ENCODE assay signal across 1 cellular context in the genomic region with DNA sequence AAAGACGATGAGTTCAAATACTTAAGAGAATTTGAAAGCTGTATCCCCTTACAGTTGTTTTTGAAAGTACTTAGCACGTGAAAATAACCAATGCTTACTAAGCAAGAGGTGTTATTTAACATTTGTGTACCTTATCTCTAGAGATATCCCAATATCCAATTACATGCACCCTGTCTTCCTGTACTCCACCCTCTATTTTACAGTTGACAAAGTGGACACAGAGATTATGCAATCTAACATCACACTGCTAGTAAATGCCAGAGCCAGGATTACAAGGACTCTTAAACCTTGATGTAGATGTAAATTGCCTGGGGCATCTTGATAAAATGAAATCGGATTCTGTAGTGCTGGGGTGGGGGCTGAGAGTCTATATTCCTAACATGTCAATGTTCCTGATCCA.
TF ChIP-seq lines count a peak whose summit lies in the region.

No MANE protein-coding gene starts in this region.

TF ChIP-seq in HepG2, 621 proteins besides CTCF, POLR2A, EP300 and RAD21 (continued from another document and continues in another):
- TF ChIP-seq, protein P1, sequence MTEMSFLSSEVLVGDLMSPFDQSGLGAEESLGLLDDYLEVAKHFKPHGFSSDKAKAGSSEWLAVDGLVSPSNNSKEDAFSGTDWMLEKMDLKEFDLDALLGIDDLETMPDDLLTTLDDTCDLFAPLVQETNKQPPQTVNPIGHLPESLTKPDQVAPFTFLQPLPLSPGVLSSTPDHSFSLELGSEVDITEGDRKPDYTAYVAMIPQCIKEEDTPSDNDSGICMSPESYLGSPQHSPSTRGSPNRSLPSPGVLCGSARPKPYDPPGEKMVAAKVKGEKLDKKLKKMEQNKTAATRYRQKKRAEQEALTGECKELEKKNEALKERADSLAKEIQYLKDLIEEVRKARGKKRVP (CRISPR knock-in tag; IDR thresholded peaks at IDR 0.05): peak in 1 of 2 experiments; percentile 44; a peak in 1 of 4 replicates
- TF ChIP-seq, protein P2, sequence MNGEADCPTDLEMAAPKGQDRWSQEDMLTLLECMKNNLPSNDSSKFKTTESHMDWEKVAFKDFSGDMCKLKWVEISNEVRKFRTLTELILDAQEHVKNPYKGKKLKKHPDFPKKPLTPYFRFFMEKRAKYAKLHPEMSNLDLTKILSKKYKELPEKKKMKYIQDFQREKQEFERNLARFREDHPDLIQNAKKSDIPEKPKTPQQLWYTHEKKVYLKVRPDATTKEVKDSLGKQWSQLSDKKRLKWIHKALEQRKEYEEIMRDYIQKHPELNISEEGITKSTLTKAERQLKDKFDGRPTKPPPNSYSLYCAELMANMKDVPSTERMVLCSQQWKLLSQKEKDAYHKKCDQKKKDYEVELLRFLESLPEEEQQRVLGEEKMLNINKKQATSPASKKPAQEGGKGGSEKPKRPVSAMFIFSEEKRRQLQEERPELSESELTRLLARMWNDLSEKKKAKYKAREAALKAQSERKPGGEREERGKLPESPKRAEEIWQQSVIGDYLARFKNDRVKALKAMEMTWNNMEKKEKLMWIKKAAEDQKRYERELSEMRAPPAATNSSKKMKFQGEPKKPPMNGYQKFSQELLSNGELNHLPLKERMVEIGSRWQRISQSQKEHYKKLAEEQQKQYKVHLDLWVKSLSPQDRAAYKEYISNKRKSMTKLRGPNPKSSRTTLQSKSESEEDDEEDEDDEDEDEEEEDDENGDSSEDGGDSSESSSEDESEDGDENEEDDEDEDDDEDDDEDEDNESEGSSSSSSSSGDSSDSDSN (CRISPR knock-in tag; IDR thresholded peaks at IDR 0.05): no peak
- TF ChIP-seq, protein P3, sequence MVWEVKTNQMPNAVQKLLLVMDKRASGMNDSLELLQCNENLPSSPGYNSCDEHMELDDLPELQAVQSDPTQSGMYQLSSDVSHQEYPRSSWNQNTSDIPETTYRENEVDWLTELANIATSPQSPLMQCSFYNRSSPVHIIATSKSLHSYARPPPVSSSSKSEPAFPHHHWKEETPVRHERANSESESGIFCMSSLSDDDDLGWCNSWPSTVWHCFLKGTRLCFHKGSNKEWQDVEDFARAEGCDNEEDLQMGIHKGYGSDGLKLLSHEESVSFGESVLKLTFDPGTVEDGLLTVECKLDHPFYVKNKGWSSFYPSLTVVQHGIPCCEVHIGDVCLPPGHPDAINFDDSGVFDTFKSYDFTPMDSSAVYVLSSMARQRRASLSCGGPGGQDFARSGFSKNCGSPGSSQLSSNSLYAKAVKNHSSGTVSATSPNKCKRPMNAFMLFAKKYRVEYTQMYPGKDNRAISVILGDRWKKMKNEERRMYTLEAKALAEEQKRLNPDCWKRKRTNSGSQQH (CRISPR knock-in tag; IDR thresholded peaks at IDR 0.05; ENCODE audit: low read depth): no peak
- TF ChIP-seq SALL2 (CRISPR knock-in tag; IDR thresholded peaks at IDR 0.05) (no peak), BCL6 (CRISPR knock-in tag; IDR thresholded peaks at IDR 0.05) (peak; percentile 74), HNF4A (CRISPR knock-in tag; IDR thresholded peaks at IDR 0.05) (peak; percentile 40), IRX3 (CRISPR knock-in tag; IDR thresholded peaks at IDR 0.05; ENCODE audit: borderline replicate concordance, low read depth) (no peak), ZNF160 (CRISPR knock-in tag; IDR thresholded peaks at IDR 0.05) (no peak), CC2D1A (CRISPR knock-in tag; IDR thresholded peaks at IDR 0.05) (no peak), GATAD1 (CRISPR knock-in tag; IDR thresholded peaks at IDR 0.05) (no peak), ATRX (CRISPR knock-in tag; IDR thresholded peaks at IDR 0.05; ENCODE audit: borderline replicate concordance) (no peak), ZMYM3 (CRISPR knock-in tag; IDR thresholded peaks at IDR 0.05) (no peak), NFYC (CRISPR knock-in tag; IDR thresholded peaks at IDR 0.05) (no peak), TAF15 (IDR thresholded peaks at IDR 0.05; ENCODE audit: low read depth, low read length, poor library complexity, severe bottlenecking) (no peak), RXRB (CRISPR knock-in tag; IDR thresholded peaks at IDR 0.05; ENCODE audit: borderline replicate concordance) (peak; percentile 49; the same call in 1 of the 2 replicates), GLI4 (CRISPR knock-in tag; IDR thresholded peaks at IDR 0.05; ENCODE audit: borderline replicate concordance) (no peak), ZNF660 (CRISPR knock-in tag; IDR thresholded peaks at IDR 0.05; ENCODE audit: borderline replicate concordance, low read depth) (no peak), MED8 (CRISPR knock-in tag; IDR thresholded peaks at IDR 0.05; ENCODE audit: insufficient replicate concordance) (no peak), MEF2D (CRISPR knock-in tag; IDR thresholded peaks at IDR 0.05) (0 out of 2 replicates have a peak, but pooled peaks have one; percentile 23), SRSF9 (IDR thresholded peaks at IDR 0.05; ENCODE audit: borderline replicate concordance, insufficient read depth, low read depth, low read length, poor library complexity, severe bottlenecking) (no peak), FOXA3 (CRISPR knock-in tag; IDR thresholded peaks at IDR 0.05) (peak; percentile 61), MATR3 (CRISPR knock-in tag; IDR thresholded peaks at IDR 0.05) (no peak), STAG1 (CRISPR knock-in tag; IDR thresholded peaks at IDR 0.05) (no peak), KAT7 (CRISPR knock-in tag; IDR thresholded peaks at IDR 0.05; ENCODE audit: borderline replicate concordance) (no peak), CBX2 (IDR thresholded peaks at IDR 0.05; ENCODE audit: low read depth, low read length) (no peak), CBX2 (CRISPR knock-in tag; IDR thresholded peaks at IDR 0.05; ENCODE audit: low read depth) (no peak), ARNT (IDR thresholded peaks at IDR 0.05) (no peak), HCFC1 (IDR thresholded peaks at IDR 0.05; ENCODE audit: low read depth, low read length) (no peak), ZNF768 (CRISPR knock-in tag; IDR thresholded peaks at IDR 0.05) (no peak), GATAD2A (CRISPR knock-in tag; IDR thresholded peaks at IDR 0.05) (peak; percentile 67; the same call in 1 of the 2 replicates), LCORL (IDR thresholded peaks at IDR 0.05) (no peak), LCORL (CRISPR knock-in tag; IDR thresholded peaks at IDR 0.05) (no peak), MIXL1 (CRISPR knock-in tag; IDR thresholded peaks at IDR 0.05) (peak; percentile 82), YY1 (IDR thresholded peaks at IDR 0.05; ENCODE audit: insufficient read depth, insufficient replicate concordance, low read depth, low read length) (no peak), MTF1 (CRISPR knock-in tag; IDR thresholded peaks at IDR 0.05) (no peak), TEAD3 (CRISPR knock-in tag; optimal IDR thresholded peaks at IDR 0.05; ENCODE audit: borderline replicate concordance) (peak; percentile 28), ZNF543 (CRISPR knock-in tag; IDR thresholded peaks at IDR 0.05) (no peak), POGZ (CRISPR knock-in tag; IDR thresholded peaks at IDR 0.05) (peak; percentile 54; the same call in 1 of the 2 replicates), ZNF674 (CRISPR knock-in tag; IDR thresholded peaks at IDR 0.05; ENCODE audit: low read depth) (no peak), RFXANK (CRISPR knock-in tag; IDR thresholded peaks at IDR 0.05) (no peak), ZNF207 (IDR thresholded peaks at IDR 0.05; ENCODE audit: borderline replicate concordance) (no peak), NFATC3 (CRISPR knock-in tag; IDR thresholded peaks at IDR 0.05) (no peak), MTA3 (CRISPR knock-in tag; IDR thresholded peaks at IDR 0.05) (no peak), FOXJ3 (CRISPR knock-in tag; IDR thresholded peaks at IDR 0.05; ENCODE audit: borderline replicate concordance) (no peak), KDM6A (CRISPR knock-in tag; IDR thresholded peaks at IDR 0.05; ENCODE audit: low read depth) (no peak), ZSCAN22 (CRISPR knock-in tag; IDR thresholded peaks at IDR 0.05) (no peak), NCOA2 (CRISPR knock-in tag; IDR thresholded peaks at IDR 0.05) (peak; percentile 44; the same call in 1 of the 2 replicates), SETDB1 (CRISPR knock-in tag; IDR thresholded peaks at IDR 0.05; ENCODE audit: borderline replicate concordance) (no peak), EEA1 (CRISPR knock-in tag; IDR thresholded peaks at IDR 0.05; ENCODE audit: borderline replicate concordance) (no peak), PRPF4 (IDR thresholded peaks at IDR 0.05; ENCODE audit: low read depth, low read length, poor library complexity, severe bottlenecking) (no peak), HMG20A (CRISPR knock-in tag; IDR thresholded peaks at IDR 0.05; ENCODE audit: borderline replicate concordance) (no peak), NAIF1 (CRISPR knock-in tag; IDR thresholded peaks at IDR 0.05; ENCODE audit: borderline replicate concordance) (no peak), ZFP36 (IDR thresholded peaks at IDR 0.05; ENCODE audit: borderline replicate concordance, low read depth, low read length, partially characterized antibody) (no peak)
- TF ChIP-seq, protein P4, sequence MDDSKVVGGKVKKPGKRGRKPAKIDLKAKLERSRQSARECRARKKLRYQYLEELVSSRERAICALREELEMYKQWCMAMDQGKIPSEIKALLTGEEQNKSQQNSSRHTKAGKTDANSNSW (CRISPR knock-in tag; IDR thresholded peaks at IDR 0.05; ENCODE audit: borderline replicate concordance): no peak
- TF ChIP-seq, protein P5, sequence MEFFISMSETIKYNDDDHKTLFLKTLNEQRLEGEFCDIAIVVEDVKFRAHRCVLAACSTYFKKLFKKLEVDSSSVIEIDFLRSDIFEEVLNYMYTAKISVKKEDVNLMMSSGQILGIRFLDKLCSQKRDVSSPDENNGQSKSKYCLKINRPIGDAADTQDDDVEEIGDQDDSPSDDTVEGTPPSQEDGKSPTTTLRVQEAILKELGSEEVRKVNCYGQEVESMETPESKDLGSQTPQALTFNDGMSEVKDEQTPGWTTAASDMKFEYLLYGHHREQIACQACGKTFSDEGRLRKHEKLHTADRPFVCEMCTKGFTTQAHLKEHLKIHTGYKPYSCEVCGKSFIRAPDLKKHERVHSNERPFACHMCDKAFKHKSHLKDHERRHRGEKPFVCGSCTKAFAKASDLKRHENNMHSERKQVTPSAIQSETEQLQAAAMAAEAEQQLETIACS (CRISPR knock-in tag; IDR thresholded peaks at IDR 0.05): no peak
- TF ChIP-seq, protein P6, sequence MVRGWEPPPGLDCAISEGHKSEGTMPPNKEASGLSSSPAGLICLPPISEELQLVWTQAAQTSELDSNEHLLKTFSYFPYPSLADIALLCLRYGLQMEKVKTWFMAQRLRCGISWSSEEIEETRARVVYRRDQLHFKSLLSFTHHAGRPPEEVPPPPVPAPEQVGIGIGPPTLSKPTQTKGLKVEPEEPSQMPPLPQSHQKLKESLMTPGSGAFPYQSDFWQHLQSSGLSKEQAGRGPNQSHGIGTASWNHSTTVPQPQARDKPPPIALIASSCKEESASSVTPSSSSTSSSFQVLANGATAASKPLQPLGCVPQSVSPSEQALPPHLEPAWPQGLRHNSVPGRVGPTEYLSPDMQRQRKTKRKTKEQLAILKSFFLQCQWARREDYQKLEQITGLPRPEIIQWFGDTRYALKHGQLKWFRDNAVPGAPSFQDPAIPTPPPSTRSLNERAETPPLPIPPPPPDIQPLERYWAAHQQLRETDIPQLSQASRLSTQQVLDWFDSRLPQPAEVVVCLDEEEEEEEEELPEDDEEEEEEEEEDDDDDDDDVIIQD (CRISPR knock-in tag; IDR thresholded peaks at IDR 0.05; ENCODE audit: low read depth): 0 out of 2 replicates have a peak, but pooled peaks have one; percentile 57
- TF ChIP-seq, protein P7, sequence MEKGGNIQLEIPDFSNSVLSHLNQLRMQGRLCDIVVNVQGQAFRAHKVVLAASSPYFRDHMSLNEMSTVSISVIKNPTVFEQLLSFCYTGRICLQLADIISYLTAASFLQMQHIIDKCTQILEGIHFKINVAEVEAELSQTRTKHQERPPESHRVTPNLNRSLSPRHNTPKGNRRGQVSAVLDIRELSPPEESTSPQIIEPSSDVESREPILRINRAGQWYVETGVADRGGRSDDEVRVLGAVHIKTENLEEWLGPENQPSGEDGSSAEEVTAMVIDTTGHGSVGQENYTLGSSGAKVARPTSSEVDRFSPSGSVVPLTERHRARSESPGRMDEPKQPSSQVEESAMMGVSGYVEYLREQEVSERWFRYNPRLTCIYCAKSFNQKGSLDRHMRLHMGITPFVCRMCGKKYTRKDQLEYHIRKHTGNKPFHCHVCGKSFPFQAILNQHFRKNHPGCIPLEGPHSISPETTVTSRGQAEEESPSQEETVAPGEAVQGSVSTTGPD (CRISPR knock-in tag; IDR thresholded peaks at IDR 0.05): no peak
- TF ChIP-seq, protein P8, sequence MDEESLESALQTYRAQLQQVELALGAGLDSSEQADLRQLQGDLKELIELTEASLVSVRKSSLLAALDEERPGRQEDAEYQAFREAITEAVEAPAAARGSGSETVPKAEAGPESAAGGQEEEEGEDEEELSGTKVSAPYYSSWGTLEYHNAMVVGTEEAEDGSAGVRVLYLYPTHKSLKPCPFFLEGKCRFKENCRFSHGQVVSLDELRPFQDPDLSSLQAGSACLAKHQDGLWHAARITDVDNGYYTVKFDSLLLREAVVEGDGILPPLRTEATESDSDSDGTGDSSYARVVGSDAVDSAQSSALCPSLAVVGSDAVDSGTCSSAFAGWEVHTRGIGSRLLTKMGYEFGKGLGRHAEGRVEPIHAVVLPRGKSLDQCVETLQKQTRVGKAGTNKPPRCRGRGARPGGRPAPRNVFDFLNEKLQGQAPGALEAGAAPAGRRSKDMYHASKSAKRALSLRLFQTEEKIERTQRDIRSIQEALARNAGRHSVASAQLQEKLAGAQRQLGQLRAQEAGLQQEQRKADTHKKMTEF (CRISPR knock-in tag; IDR thresholded peaks at IDR 0.05): 0 out of 2 replicates have a peak, but pooled peaks have one; percentile 20
- TF ChIP-seq, protein P9, sequence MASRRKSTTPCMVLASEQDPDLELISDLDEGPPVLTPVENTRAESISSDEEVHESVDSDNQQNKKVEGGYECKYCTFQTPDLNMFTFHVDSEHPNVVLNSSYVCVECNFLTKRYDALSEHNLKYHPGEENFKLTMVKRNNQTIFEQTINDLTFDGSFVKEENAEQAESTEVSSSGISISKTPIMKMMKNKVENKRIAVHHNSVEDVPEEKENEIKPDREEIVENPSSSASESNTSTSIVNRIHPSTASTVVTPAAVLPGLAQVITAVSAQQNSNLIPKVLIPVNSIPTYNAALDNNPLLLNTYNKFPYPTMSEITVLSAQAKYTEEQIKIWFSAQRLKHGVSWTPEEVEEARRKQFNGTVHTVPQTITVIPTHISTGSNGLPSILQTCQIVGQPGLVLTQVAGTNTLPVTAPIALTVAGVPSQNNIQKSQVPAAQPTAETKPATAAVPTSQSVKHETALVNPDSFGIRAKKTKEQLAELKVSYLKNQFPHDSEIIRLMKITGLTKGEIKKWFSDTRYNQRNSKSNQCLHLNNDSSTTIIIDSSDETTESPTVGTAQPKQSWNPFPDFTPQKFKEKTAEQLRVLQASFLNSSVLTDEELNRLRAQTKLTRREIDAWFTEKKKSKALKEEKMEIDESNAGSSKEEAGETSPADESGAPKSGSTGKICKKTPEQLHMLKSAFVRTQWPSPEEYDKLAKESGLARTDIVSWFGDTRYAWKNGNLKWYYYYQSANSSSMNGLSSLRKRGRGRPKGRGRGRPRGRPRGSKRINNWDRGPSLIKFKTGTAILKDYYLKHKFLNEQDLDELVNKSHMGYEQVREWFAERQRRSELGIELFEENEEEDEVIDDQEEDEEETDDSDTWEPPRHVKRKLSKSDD (CRISPR knock-in tag; IDR thresholded peaks at IDR 0.05; ENCODE audit: low read depth): no peak
